ENCODE assay signal across 10 cellular contexts in the genomic region with DNA sequence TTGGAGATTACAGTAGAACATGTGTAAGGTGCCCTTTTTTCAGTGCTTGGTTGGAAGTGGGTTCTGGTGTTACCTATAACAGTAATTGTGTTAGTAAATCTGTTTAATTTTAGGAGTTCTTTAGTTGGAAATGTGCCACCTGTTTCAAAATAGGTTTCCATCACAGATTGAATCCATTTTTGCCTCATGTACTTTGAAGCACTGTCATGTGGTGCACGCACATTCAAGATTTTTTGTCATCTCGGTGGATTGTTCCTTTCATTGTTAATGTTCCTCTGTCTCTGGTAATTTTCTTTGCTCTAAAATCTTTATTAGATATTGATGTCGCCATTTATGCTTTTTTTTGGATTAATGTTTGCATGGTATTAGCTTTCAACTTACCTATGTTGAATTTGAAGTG. TPM values are rescaled to one million over a fixed set of nuclear protein-coding genes. Genes with fewer than 3 reads are reported as not detected.
DNase-seq lines count a peak whose midpoint lies in the region; ATAC-seq and TF ChIP-seq lines count a peak whose summit lies in the region.
"Had no signal": no experiment of that assay in that cellular context is flagged by ENCODE, and none has a peak within 500 bp of the region (broad histone marks: within the 10 kb centered on the region; RNA-seq: fewer than 3 reads in every experiment).

No MANE protein-coding gene starts in this region.

- peaks cover 28% of the 10 kb centered on the region for H3K27me3 ChIP-seq in iPS-20b (ENCODE audit: insufficient read depth, low read length)
- H3K27me3 ChIP-seq in thoracic aorta (replicated peaks; ENCODE audit: insufficient read depth), result no peaks in the 10 kb centered on the region

- peak overlapping the region; percentile 92; the same call in 1 of the 2 replicates for H3K9ac ChIP-seq in iPS-20b (ENCODE audit: low read depth, low read length)

- H3K4me3 Mint-ChIP-seq in activated T-cell treated with anti-CD3 and anti-CD28 coated beads, Interleukin-2, amount 50 U/mL, for 72 hours, result peak overlapping the region; percentile 83 to 90
- H3K4me3 Mint-ChIP-seq in activated CD4-positive, alpha-beta memory T cell treated with anti-CD3 and anti-CD28 coated beads, Interleukin-2, amount 10 ng/mL, durations not matched to agents 7 days and 5 days, result peak overlapping the region; percentile 85

- CTCF ChIA-PET in activated CD4-positive, alpha-beta memory T cell treated with anti-CD3 and anti-CD28 coated beads, Interleukin-2, amount 10 ng/mL, durations not matched to agents 7 days and 5 days (lab: Charles Lee), result no interaction called here

- no peak overlapping the region for H3K27ac ChIP-seq in iPS-20b (ENCODE audit: low read length)
- no peak overlapping the region for H3K27ac ChIP-seq in thoracic aorta

- ATAC-seq in activated T-cell treated with anti-CD3 and anti-CD28 coated beads, Interleukin-2, amount 50 U/mL, for 72 hours (replicated peaks in 1 of 2), result no peak
- ATAC-seq in thoracic aorta (ENCODE audit: insufficient number of reproducible peaks, low FRiP score, low read depth) (no peak), mucosa of descending colon (no peak), omental fat pad (ENCODE audit: low FRiP score) (no peak)

- H3K27ac Mint-ChIP-seq in activated T-cell treated with anti-CD3 and anti-CD28 coated beads, Interleukin-2, amount 50 U/mL, for 72 hours, result peak overlapping the region; percentile 87
- peak overlapping the region; percentile 89 for H3K27ac Mint-ChIP-seq in activated CD4-positive, alpha-beta memory T cell treated with anti-CD3 and anti-CD28 coated beads, Interleukin-2, amount 10 ng/mL, durations not matched to agents 7 days and 5 days

- H3K9me3 Mint-ChIP-seq in activated T-cell treated with anti-CD3 and anti-CD28 coated beads, Interleukin-2, amount 50 U/mL, for 72 hours, result peaks cover 23 to 25% of the 10 kb centered on the region in 2 donors
- peaks cover 29% of the 10 kb centered on the region for H3K9me3 Mint-ChIP-seq in activated CD4-positive, alpha-beta memory T cell treated with anti-CD3 and anti-CD28 coated beads, Interleukin-2, amount 10 ng/mL, durations not matched to agents 7 days and 5 days

- POLR2A ChIA-PET in activated CD4-positive, alpha-beta memory T cell treated with anti-CD3 and anti-CD28 coated beads, Interleukin-2, amount 10 ng/mL, durations not matched to agents 7 days and 5 days (lab: Charles Lee), result no interaction called here

- no peak for DNase-seq in activated T-cell treated with anti-CD3 and anti-CD28 coated beads, Interleukin-2, amount 50 U/mL, for 72 hours
- DNase-seq in activated T-cell treated with anti-CD3 and anti-CD28 coated beads, Interleukin-2, amount 50 U/mL, for 1 hour, result no peak
- DNase-seq in activated CD4-positive, alpha-beta memory T cell treated with anti-CD3 and anti-CD28 coated beads, Interleukin-2, amount 10 ng/mL, durations not matched to agents 7 days and 5 days, result no peak
- no peak for DNase-seq in thoracic aorta (ENCODE audit: low spot score)
- no peak for DNase-seq in mucosa of descending colon
- DNase-seq in omental fat pad (ENCODE audit: low spot score), result no peak
- DNase-seq in NCI-H1105 (lab: John Stamatoyannopoulos, UW), result no peak
- DNase-seq: EL had no signal

- TF ChIP-seq CTCF in thoracic aorta (IDR thresholded peaks at IDR 0.05), result no peak
- no peak for TF ChIP-seq CTCF in mucosa of descending colon (IDR thresholded peaks at IDR 0.05)
- no peak for TF ChIP-seq CTCF in omental fat pad (IDR thresholded peaks at IDR 0.05)

- intact Hi-C loops in mucosa of descending colon (cut with DNase I, micrococcal nuclease), result no loop called here

- H3K4me1 ChIP-seq in iPS-20b (ENCODE audit: insufficient read depth, low read length), result no peaks in the 10 kb centered on the region
- H3K4me1 ChIP-seq in thoracic aorta (ENCODE audit: control insufficient read depth in 1 of 2, low read depth in 2 of 2), result peaks cover 12 to 16% of the 10 kb centered on the region in 2 donors
- H3K4me1 ChIP-seq in mucosa of descending colon (ENCODE audit: low read depth), result peaks cover 6% of the 10 kb centered on the region
- H3K4me1 ChIP-seq: prostate gland had no signal

- H3K9me3 ChIP-seq in iPS-20b (ENCODE audit: insufficient read depth, low read depth, low read length), result peaks cover 8% of the 10 kb centered on the region
- H3K9me3 ChIP-seq in thoracic aorta, result no peaks in the 10 kb centered on the region
- H3K9me3 ChIP-seq in mucosa of descending colon, result no peaks in the 10 kb centered on the region
- H3K9me3 ChIP-seq: prostate gland had no signal

- H3K4me1 Mint-ChIP-seq in activated T-cell treated with anti-CD3 and anti-CD28 coated beads, Interleukin-2, amount 50 U/mL, for 72 hours (ENCODE audit: low read depth), result peaks cover 56% of the 10 kb centered on the region
- H3K4me1 Mint-ChIP-seq in activated CD4-positive, alpha-beta memory T cell treated with anti-CD3 and anti-CD28 coated beads, Interleukin-2, amount 10 ng/mL, durations not matched to agents 7 days and 5 days, result peaks cover 40% of the 10 kb centered on the region

- H3K36me3 ChIP-seq in iPS-20b (ENCODE audit: insufficient read depth, low read depth, low read length) (no peaks in the 10 kb centered on the region), thoracic aorta (no peaks in the 10 kb centered on the region), mucosa of descending colon (ENCODE audit: low read depth) (peaks cover 4% of the 10 kb centered on the region)
- H3K36me3 ChIP-seq: prostate gland had no signal

- H3K4me3 ChIP-seq in iPS-20b (ENCODE audit: low read length), result peak overlapping the region; percentile 87
- peak overlapping the region; percentile 91 for H3K4me3 ChIP-seq in thoracic aorta
- no peak overlapping the region for H3K4me3 ChIP-seq in mucosa of descending colon

- peaks cover 26 to 44% of the 10 kb centered on the region in 2 donors for H3K36me3 Mint-ChIP-seq in activated T-cell treated with anti-CD3 and anti-CD28 coated beads, Interleukin-2, amount 50 U/mL, for 72 hours (ENCODE audit: insufficient read depth in 2 of 2)
- peaks cover 44% of the 10 kb centered on the region for H3K36me3 Mint-ChIP-seq in activated CD4-positive, alpha-beta memory T cell treated with anti-CD3 and anti-CD28 coated beads, Interleukin-2, amount 10 ng/mL, durations not matched to agents 7 days and 5 days (ENCODE audit: low read depth)

- peaks cover 21% of the 10 kb centered on the region for H3K27me3 Mint-ChIP-seq in activated T-cell treated with anti-CD3 and anti-CD28 coated beads, Interleukin-2, amount 50 U/mL, for 72 hours (ENCODE audit: low read depth)
- H3K27me3 Mint-ChIP-seq in activated CD4-positive, alpha-beta memory T cell treated with anti-CD3 and anti-CD28 coated beads, Interleukin-2, amount 10 ng/mL, durations not matched to agents 7 days and 5 days, result peaks cover 22% of the 10 kb centered on the region

RNA-seq across cellular contexts. Expression of gene ATP9B, which starts 1.3 kb away (rescaled TPM):
- 10 to 100 TPM; 24.1 TPM for total RNA-seq in activated T-cell treated with anti-CD3 and anti-CD28 coated beads, Interleukin-2, amount 50 U/mL, for 72 hours
- 10 to 100 TPM; 25.7 to 27.2 TPM for total RNA-seq in activated CD4-positive, alpha-beta memory T cell treated with anti-CD3 and anti-CD28 coated beads, Interleukin-2, amount 10 ng/mL, durations not matched to agents 7 days and 5 days
- total RNA-seq in thoracic aorta, result 10 to 100 TPM; 22.5 to 72.9 TPM
- 10 to 100 TPM; 25.8 to 37.1 (median 34.1) TPM for total RNA-seq in mucosa of descending colon
- 10 to 100 TPM; 28.8 to 47.3 (median 39.8) TPM for total RNA-seq in omental fat pad
